18 cellular contexts compared by ENCODE assay signal in genomic region chr6:137813308-137813707, GRCh38. TPM values are rescaled to one million over a fixed set of nuclear protein-coding genes. Genes with fewer than 3 reads are reported as not detected.
DNase-seq lines count a peak whose midpoint lies in the region; ATAC-seq lines count a peak whose summit lies in the region.
"Had no signal": no experiment of that assay in that cellular context is flagged by ENCODE, and none has a peak within 500 bp of the region (broad histone marks: within the 10 kb centered on the region; RNA-seq: fewer than 3 reads in every experiment).

No MANE protein-coding gene starts in this region.

- H3K27ac Mint-ChIP-seq in activated naive CD4-positive, alpha-beta T cell treated with anti-CD3 and anti-CD28 coated beads, Interleukin-2, amount 50 U/mL, for 72 hours = peak overlapping the region in 1 of 2 donors; percentile 87
- H3K27ac Mint-ChIP-seq in stimulated activated effector memory CD8-positive, alpha-beta T cell treated with anti-CD3 and anti-CD28 coated beads, Interleukin-12 subunit alpha, Interleukin-12 subunit beta, amount 100 ng/mL, for 72 hours = no peak overlapping the region
- H3K27ac Mint-ChIP-seq in activated T-helper 1 cell treated with anti-CD3 and anti-CD28 coated beads, Interleukin-12 subunit alpha, Interleukin-12 subunit beta, Interleukin-2, Interleukin-4 antibody, amounts not matched to agents 30 ng/mL and 10 ng/mL and 1 ng/mL, durations not matched to agents 14 hours and 24 hours and 36 hours = no peak overlapping the region

- no peaks in the 10 kb centered on the region for H3K27me3 Mint-ChIP-seq in activated T-helper 1 cell treated with anti-CD3 and anti-CD28 coated beads, Interleukin-12 subunit alpha, Interleukin-12 subunit beta, Interleukin-2, Interleukin-4 antibody, amounts not matched to agents 30 ng/mL and 10 ng/mL and 1 ng/mL, durations not matched to agents 14 hours and 24 hours and 36 hours (ENCODE audit: insufficient read depth)

- peaks cover 3 to 9% of the 10 kb centered on the region in 2 donors for H3K9me3 Mint-ChIP-seq in activated naive CD4-positive, alpha-beta T cell treated with anti-CD3 and anti-CD28 coated beads, Interleukin-2, amount 50 U/mL, for 72 hours
- no peaks in the 10 kb centered on the region for H3K9me3 Mint-ChIP-seq in stimulated activated effector memory CD8-positive, alpha-beta T cell treated with anti-CD3 and anti-CD28 coated beads, Interleukin-12 subunit alpha, Interleukin-12 subunit beta, amount 100 ng/mL, for 72 hours
- H3K9me3 Mint-ChIP-seq in activated T-helper 1 cell treated with anti-CD3 and anti-CD28 coated beads, Interleukin-12 subunit alpha, Interleukin-12 subunit beta, Interleukin-2, Interleukin-4 antibody, amounts not matched to agents 30 ng/mL and 10 ng/mL and 1 ng/mL, durations not matched to agents 14 hours and 24 hours and 36 hours = no peaks in the 10 kb centered on the region

- H3K4me3 Mint-ChIP-seq in stimulated activated effector memory CD8-positive, alpha-beta T cell treated with anti-CD3 and anti-CD28 coated beads, Interleukin-12 subunit alpha, Interleukin-12 subunit beta, amount 100 ng/mL, for 72 hours = no peak overlapping the region
- H3K4me3 Mint-ChIP-seq in activated T-helper 1 cell treated with anti-CD3 and anti-CD28 coated beads, Interleukin-12 subunit alpha, Interleukin-12 subunit beta, Interleukin-2, Interleukin-4 antibody, amounts not matched to agents 30 ng/mL and 10 ng/mL and 1 ng/mL, durations not matched to agents 14 hours and 24 hours and 36 hours = no peak overlapping the region

- intact Hi-C loops in activated T-helper 1 cell treated with anti-CD3 and anti-CD28 coated beads, Interleukin-12 subunit alpha, Interleukin-12 subunit beta, Interleukin-2, Interleukin-4 antibody, amounts not matched to agents 30 ng/mL and 10 ng/mL and 1 ng/mL, durations not matched to agents 14 hours and 24 hours and 36 hours (cut with micrococcal nuclease) = loop anchor here (10.0 kb wide), 1 partner anchor 719 kb away; no protein-coding TSS in a partner anchor

- ATAC-seq in activated naive CD4-positive, alpha-beta T cell treated with anti-CD3 and anti-CD28 coated beads, Interleukin-2, amount 50 U/mL, for 72 hours = peak; percentile 42 to 57
- peak; percentile 41 for ATAC-seq in stimulated activated effector memory CD8-positive, alpha-beta T cell treated with anti-CD3 and anti-CD28 coated beads, Interleukin-12 subunit alpha, Interleukin-12 subunit beta, amount 100 ng/mL, for 72 hours
- ATAC-seq: Right ventricle myocardium inferior had no signal

- peaks cover 59% of the 10 kb centered on the region for H3K4me1 Mint-ChIP-seq in stimulated activated effector memory CD8-positive, alpha-beta T cell treated with anti-CD3 and anti-CD28 coated beads, Interleukin-12 subunit alpha, Interleukin-12 subunit beta, amount 100 ng/mL, for 72 hours
- H3K4me1 Mint-ChIP-seq in activated T-helper 1 cell treated with anti-CD3 and anti-CD28 coated beads, Interleukin-12 subunit alpha, Interleukin-12 subunit beta, Interleukin-2, Interleukin-4 antibody, amounts not matched to agents 30 ng/mL and 10 ng/mL and 1 ng/mL, durations not matched to agents 14 hours and 24 hours and 36 hours (ENCODE audit: low read depth) = peaks cover 72% of the 10 kb centered on the region

- DNase-seq in activated naive CD4-positive, alpha-beta T cell treated with anti-CD3 and anti-CD28 coated beads, Interleukin-2, amount 50 U/mL, for 72 hours (ENCODE audit: low spot score in 2 of 2) = no peak
- no peak for DNase-seq in activated naive CD4-positive, alpha-beta T cell treated with anti-CD3 and anti-CD28 coated beads, Interleukin-2, amount 50 U/mL, for 16 hours
- DNase-seq in NCI-H69 (lab: John Stamatoyannopoulos, UW) (peak; percentile 14), epithelial cell of prostate (ENCODE audit: low read depth, low spot score) (peak; percentile 93), UCSD-AML1 (lab: John Stamatoyannopoulos, UW; ENCODE audit: unreplicated experiment) (no peak), Kasumi-1 (lab: John Stamatoyannopoulos, UW) (no peak)
- no peak for DNase-seq in stimulated activated effector memory CD8-positive, alpha-beta T cell treated with anti-CD3 and anti-CD28 coated beads, Interleukin-12 subunit alpha, Interleukin-12 subunit beta, amount 100 ng/mL, for 72 hours (ENCODE audit: low spot score in 2 of 2)
- no peak for DNase-seq in activated T-helper 1 cell treated with anti-CD3 and anti-CD28 coated beads, Interleukin-12 subunit alpha, Interleukin-12 subunit beta, Interleukin-2, Interleukin-4 antibody, amounts not matched to agents 30 ng/mL and 10 ng/mL and 1 ng/mL, durations not matched to agents 14 hours and 24 hours and 36 hours (ENCODE audit: low spot score)
- DNase-seq: activated gamma-delta T cell; DMS79; Karpas-422; mesendoderm; posterior cingulate gyrus; stimulated activated CD4-positive, alpha-beta T cell treated with anti-CD3 and anti-CD28 coated beads, Interleukin-1b, Interleukin-23, amount 100 ng/mL, for 48 hours; stimulated activated naive CD4-positive, alpha-beta T cell; SW 1271 had no signal

- peaks cover 0 to 7% of the 10 kb centered on the region in 2 donors for H3K36me3 Mint-ChIP-seq in activated naive CD4-positive, alpha-beta T cell treated with anti-CD3 and anti-CD28 coated beads, Interleukin-2, amount 50 U/mL, for 72 hours
- H3K36me3 Mint-ChIP-seq in stimulated activated effector memory CD8-positive, alpha-beta T cell treated with anti-CD3 and anti-CD28 coated beads, Interleukin-12 subunit alpha, Interleukin-12 subunit beta, amount 100 ng/mL, for 72 hours = no peaks in the 10 kb centered on the region
- H3K36me3 Mint-ChIP-seq in activated T-helper 1 cell treated with anti-CD3 and anti-CD28 coated beads, Interleukin-12 subunit alpha, Interleukin-12 subunit beta, Interleukin-2, Interleukin-4 antibody, amounts not matched to agents 30 ng/mL and 10 ng/mL and 1 ng/mL, durations not matched to agents 14 hours and 24 hours and 36 hours (ENCODE audit: low read depth) = peaks cover 6% of the 10 kb centered on the region

- peak overlapping the region; percentile 91 for H3K27ac ChIP-seq in epithelial cell of prostate
- H3K27ac ChIP-seq: ascending aorta had no signal

RNA-seq across cellular contexts. Expression of gene TNFAIP3, which starts 53.8 kb away (rescaled TPM):
- total RNA-seq in activated naive CD4-positive, alpha-beta T cell treated with anti-CD3 and anti-CD28 coated beads, Interleukin-2, amount 50 U/mL, for 72 hours = 100 to 1,000 TPM; 217 to 268 TPM
- 250 and 257 TPM in 2 replicates for total RNA-seq in activated T-helper 1 cell treated with anti-CD3 and anti-CD28 coated beads, Interleukin-12 subunit alpha, Interleukin-12 subunit beta, Interleukin-2, Interleukin-4 antibody, amounts not matched to agents 30 ng/mL and 10 ng/mL and 1 ng/mL, durations not matched to agents 14 hours and 24 hours and 36 hours

Comparison
In these comparisons a context has a peak if more than half of its experiments do, and no peak if none do; other contexts are left out.
1. DNase-seq: peak in NCI-H69 (single experiment) and epithelial cell of prostate (single experiment); none in activated naive CD4-positive, alpha-beta T cell treated with anti-CD3 and anti-CD28 coated beads, Interleukin-2, amount 50 U/mL, for 72 hours (0 of 2), activated naive CD4-positive, alpha-beta T cell treated with anti-CD3 and anti-CD28 coated beads, Interleukin-2, amount 50 U/mL, for 16 hours (single experiment), stimulated activated effector memory CD8-positive, alpha-beta T cell treated with anti-CD3 and anti-CD28 coated beads, Interleukin-12 subunit alpha, Interleukin-12 subunit beta, amount 100 ng/mL, for 72 hours (0 of 2), UCSD-AML1 (single experiment), Kasumi-1 (0 of 2) and activated T-helper 1 cell treated with anti-CD3 and anti-CD28 coated beads, Interleukin-12 subunit alpha, Interleukin-12 subunit beta, Interleukin-2, Interleukin-4 antibody, amounts not matched to agents 30 ng/mL and 10 ng/mL and 1 ng/mL, durations not matched to agents 14 hours and 24 hours and 36 hours (single experiment).